Comparison of ENCODE assay signal across 8 cellular contexts in genomic region chr12:93591137-93591868, GRCh38. TPM values are rescaled to one million over a fixed set of nuclear protein-coding genes. Genes with fewer than 3 reads are reported as not detected.
A peak's percentile ranks its signal among the peaks of the same experiment; 100 is the strongest.
DNase-seq lines count a peak whose midpoint lies in the region; ATAC-seq lines count a peak whose summit lies in the region.

No MANE protein-coding gene starts in this region.

- H2BK15ac ChIP-seq in mesenchymal stem cell (ENCODE audit: low read depth, poor library complexity, severe bottlenecking), result no peak overlapping the region

- H3K36me3 ChIP-seq in mesenchymal stem cell (ENCODE audit: control insufficient read depth in 1 of 2, insufficient read depth in 2 of 2, low read depth in 1 of 2, low read length in 2 of 2), result no peaks in the 10 kb centered on the region

- H3K9ac ChIP-seq in mesenchymal stem cell (ENCODE audit: low read length), result peak overlapping the region; percentile 91

- H3K23ac ChIP-seq in mesenchymal stem cell (ENCODE audit: low read length in 2 of 2), result no peak overlapping the region

- peak overlapping the region; percentile 61 to 87 for H3K4me3 ChIP-seq in mesenchymal stem cell (ENCODE audit: insufficient read depth in 1 of 2, low read depth in 1 of 2, low read length in 2 of 2)

- ATAC-seq in HG02884 (IDR thresholded peaks at IDR 0.05; ENCODE audit: unreplicated experiment), result peak; percentile 75
- peak; percentile 86 for ATAC-seq in stimulated activated naive CD8-positive, alpha-beta T cell treated with anti-CD3 and anti-CD28 coated beads, Interleukin-15, amount 100 ng/mL, for 72 hours

- H3K4me2 ChIP-seq in mesenchymal stem cell (ENCODE audit: low read length, poor library complexity, severe bottlenecking), result peak overlapping the region; percentile 89

- H2AFZ ChIP-seq in mesenchymal stem cell (ENCODE audit: low read depth, low read length), result no peak overlapping the region

- no peaks in the 10 kb centered on the region for H3K9me3 Mint-ChIP-seq in stimulated activated naive CD8-positive, alpha-beta T cell treated with anti-CD3 and anti-CD28 coated beads, Interleukin-15, amount 100 ng/mL, for 72 hours

- WGBS in mesenchymal stem cell, result under 1% methylated on average over 35 of the region's 37 CpGs

- peak overlapping the region in 1 of 2 donors; percentile 2 for H3K27ac Mint-ChIP-seq in stimulated activated naive CD8-positive, alpha-beta T cell treated with anti-CD3 and anti-CD28 coated beads, Interleukin-15, amount 100 ng/mL, for 72 hours

- H3K4me1 Mint-ChIP-seq in stimulated activated naive CD8-positive, alpha-beta T cell treated with anti-CD3 and anti-CD28 coated beads, Interleukin-15, amount 100 ng/mL, for 72 hours, result peaks cover 20% of the 10 kb centered on the region

- H2BK5ac ChIP-seq in mesenchymal stem cell (ENCODE audit: low read depth, low read length, poor library complexity, severe bottlenecking), result no peak overlapping the region

- no peaks in the 10 kb centered on the region for H3K79me1 ChIP-seq in mesenchymal stem cell (replicated peaks; ENCODE audit: low read length, poor library complexity, severe bottlenecking)

- no peaks in the 10 kb centered on the region for H3K27me3 ChIP-seq in mesenchymal stem cell (ENCODE audit: control insufficient read depth in 1 of 2, insufficient read depth in 1 of 2, low read length in 2 of 2)

- H3K4me3 Mint-ChIP-seq in stimulated activated naive CD8-positive, alpha-beta T cell treated with anti-CD3 and anti-CD28 coated beads, Interleukin-15, amount 100 ng/mL, for 72 hours, result peak overlapping the region; percentile 83 to 92

- H3K27ac ChIP-seq in mesenchymal stem cell (ENCODE audit: low read length, poor library complexity, severe bottlenecking), result no peak overlapping the region

- H3K4me1 ChIP-seq in mesenchymal stem cell (ENCODE audit: control insufficient read depth, insufficient read depth, low read depth, low read length), result no peaks in the 10 kb centered on the region

- H3K14ac ChIP-seq in mesenchymal stem cell (ENCODE audit: low read length in 2 of 2), result no peak overlapping the region

- peak overlapping the region in 1 of 2 experiments; percentile 74 for H2BK12ac ChIP-seq in mesenchymal stem cell (ENCODE audit: low read length in 2 of 2)

- peak overlapping the region; percentile 81 for H4K8ac ChIP-seq in mesenchymal stem cell (ENCODE audit: low read length)

- peaks cover 68% of the 10 kb centered on the region for H3K27me3 Mint-ChIP-seq in stimulated activated naive CD8-positive, alpha-beta T cell treated with anti-CD3 and anti-CD28 coated beads, Interleukin-15, amount 100 ng/mL, for 72 hours

- H2AK5ac ChIP-seq in mesenchymal stem cell (ENCODE audit: low read length, severe bottlenecking), result no peak overlapping the region

- H4K91ac ChIP-seq in mesenchymal stem cell (ENCODE audit: low read length), result no peak overlapping the region

- no peak overlapping the region for H2BK120ac ChIP-seq in mesenchymal stem cell (ENCODE audit: low read depth, low read length)

- peak overlapping the region; percentile 70 to 81 for H3K18ac ChIP-seq in mesenchymal stem cell (ENCODE audit: low read depth in 1 of 2, low read length in 2 of 2)

- peak; percentile 32 for DNase-seq in activated naive CD4-positive, alpha-beta T cell treated with Interleukin-2 at 50 U/mL for 16 hours
- no peak for DNase-seq in activated naive CD4-positive, alpha-beta T cell (lab: John Stamatoyannopoulos, UW)
- peak; percentile 81 for DNase-seq in NCI-H2227 treated with DMSO at 0.1 percent for 48 hours (lab: John Stamatoyannopoulos, UW)
- DNase-seq in activated CD4-positive, alpha-beta T cell treated with anti-CD3 and anti-CD28 coated beads, Interleukin-2, amount 50 U/mL, for 48 hours, result peak; percentile 34 to 45
- DNase-seq in epidermal melanocyte (ENCODE audit: insufficient read length, low spot score), result peak; percentile 65
- peak; percentile 91 for DNase-seq in mesenchymal stem cell
- DNase-seq in stimulated activated naive CD8-positive, alpha-beta T cell treated with anti-CD3 and anti-CD28 coated beads, Interleukin-15, amount 100 ng/mL, for 72 hours, result peak; percentile 27 to 34

- no peaks in the 10 kb centered on the region for H3K9me3 ChIP-seq in mesenchymal stem cell (ENCODE audit: control insufficient read depth, low read length)

- no peak overlapping the region for H3K4ac ChIP-seq in mesenchymal stem cell (ENCODE audit: low read depth in 1 of 2, low read length in 2 of 2)

RNA-seq across cellular contexts. Expression of gene SOCS2, which starts 18.8 kb away (rescaled TPM):
- polyA plus RNA-seq in mesenchymal stem cell (2013, experiment 1 of 2), result 3.9 TPM
- 3.0 TPM for polyA plus RNA-seq in mesenchymal stem cell (2013, experiment 2 of 2)

Comparison
In these comparisons a context has a peak if more than half of its experiments do, and no peak if none do; other contexts are left out.
1. DNase-seq: peak in activated naive CD4-positive, alpha-beta T cell treated with Interleukin-2 at 50 U/mL for 16 hours (single experiment), NCI-H2227 treated with DMSO at 0.1 percent for 48 hours (single experiment), activated CD4-positive, alpha-beta T cell treated with anti-CD3 and anti-CD28 coated beads, Interleukin-2, amount 50 U/mL, for 48 hours (2 of 2), epidermal melanocyte (single experiment), mesenchymal stem cell (single experiment) and stimulated activated naive CD8-positive, alpha-beta T cell treated with anti-CD3 and anti-CD28 coated beads, Interleukin-15, amount 100 ng/mL, for 72 hours (2 of 2); none in activated naive CD4-positive, alpha-beta T cell (0 of 4).